Comparison of ENCODE assay signal across 7 cellular contexts in the genomic region with DNA sequence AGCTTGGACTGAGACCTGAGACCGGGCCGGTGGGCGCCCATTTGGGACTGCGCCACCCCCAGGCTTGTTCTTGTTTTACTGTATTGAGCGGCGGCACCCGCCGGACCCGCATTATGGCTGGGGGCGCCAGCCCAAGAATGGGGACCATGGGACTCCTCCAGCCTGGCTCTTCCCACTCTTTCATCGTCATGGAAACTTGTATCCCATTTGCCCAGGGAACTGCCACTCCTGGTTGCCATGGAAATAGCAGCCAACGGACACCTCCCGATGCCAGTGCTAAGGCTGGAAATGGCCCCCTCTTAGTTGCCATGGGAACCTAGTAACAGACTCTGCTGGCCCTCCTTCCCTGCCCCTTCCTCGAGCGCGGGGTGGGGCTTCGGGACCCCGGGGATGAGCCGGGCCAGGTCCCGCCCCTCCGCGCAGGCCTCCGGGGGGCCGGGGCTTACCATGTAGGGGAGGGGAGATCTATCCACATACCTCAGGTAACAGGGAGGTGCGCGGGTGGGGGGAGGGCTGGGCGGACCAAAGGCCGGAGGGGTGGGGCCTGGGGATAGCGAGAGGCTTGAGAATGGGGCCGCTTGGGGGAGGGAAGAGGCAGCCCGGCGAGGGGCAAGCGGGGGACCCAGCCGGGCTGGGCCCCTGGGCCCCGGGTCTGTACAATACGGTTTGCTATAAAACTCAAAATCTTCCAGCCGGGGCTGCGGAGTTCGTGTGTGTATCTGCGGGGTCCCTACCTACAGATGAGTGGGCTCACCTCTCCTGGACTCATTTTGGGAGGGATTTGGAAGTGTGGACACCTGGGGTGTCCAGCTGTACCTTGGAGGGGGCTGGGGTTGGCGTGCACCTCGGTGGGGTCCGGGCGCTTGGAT. TPM values are rescaled to one million over a fixed set of nuclear protein-coding genes. Genes with fewer than 3 reads are reported as not detected.
DNase-seq lines count a peak whose midpoint lies in the region; ATAC-seq and TF ChIP-seq lines count a peak whose summit lies in the region.

No MANE protein-coding gene starts in this region.

- intact Hi-C loops in psoas muscle (cut with DNase I), result no loop called here

- H3K27me3 ChIP-seq in psoas muscle (ENCODE audit: insufficient read depth in 3 of 3, low read length in 2 of 3), result no peaks in the 10 kb centered on the region

- TF ChIP-seq CTCF in psoas muscle (IDR thresholded peaks at IDR 0.05), result no peak

- WGBS in psoas muscle, 3 donors, result 12 to 13% (median 12%) methylated on average over 41 to 44 of the region's 44 CpGs

- peaks cover 14% of the 10 kb centered on the region for H3K4me1 ChIP-seq in psoas muscle

- DNase-seq in EH (ENCODE audit: low read depth), result peak; percentile 98
- peak; percentile 96 for DNase-seq in HCEC 1CT
- peak; percentile 20 for DNase-seq in NCI-H748 treated with DMSO at 0.1 percent for 48 hours (lab: John Stamatoyannopoulos, UW)
- peak; percentile 93 for DNase-seq in brain pericyte (ENCODE audit: low read depth, low spot score)
- peak; percentile 99 for DNase-seq in iPS DF 19.7 (ENCODE audit: low read depth, low spot score)
- peak; percentile 84 to 88 for DNase-seq in psoas muscle

- peak overlapping the region; percentile 91 for H3K27ac ChIP-seq in psoas muscle

- peaks cover 0 to 14% of the 10 kb centered on the region in 2 donors for H3K36me3 ChIP-seq in psoas muscle (ENCODE audit: insufficient read depth in 1 of 2, low read depth in 1 of 2)

- ATAC-seq in psoas muscle (peak; percentile 25 to 69 (median 42)), HG02884 (IDR thresholded peaks at IDR 0.05; ENCODE audit: unreplicated experiment) (no peak)

- peak overlapping the region; percentile 99 for H3K4me3 ChIP-seq in psoas muscle

- H3K9me3 ChIP-seq in psoas muscle, result no peaks in the 10 kb centered on the region

RNA-seq across cellular contexts. Expression of gene ORAI3, which starts 0.5 kb away (rescaled TPM):
- 1 to 10 TPM; 3.6 to 5.8 (median 5.5) TPM for total RNA-seq in psoas muscle
- polyA plus RNA-seq in psoas muscle, result 1 to 10 TPM; 3.5 to 6.0 (median 4.0) TPM

RNA-seq across cellular contexts. Expression of gene SETD1A, which starts 9.2 kb away (rescaled TPM):
- total RNA-seq in psoas muscle, result 10 to 100 TPM; 13.3 to 19.0 (median 16.2) TPM
- 10 to 100 TPM in 1 of 3 donors, 1 to 10 TPM in 2; 7.9 to 15.9 (median 9.4) TPM for polyA plus RNA-seq in psoas muscle

RNA-seq across cellular contexts. Expression of gene FBXL19, which starts 24.9 kb away (rescaled TPM):
- total RNA-seq in psoas muscle, result 1 to 10 TPM; 3.4 to 4.2 (median 4.1) TPM
- polyA plus RNA-seq in psoas muscle, result 1 to 10 TPM; 2.8 to 5.4 (median 2.8) TPM

RNA-seq across cellular contexts. Expression of gene HSD3B7, which starts 36.7 kb away (rescaled TPM):
- 10 to 100 TPM in 1 of 4 donors, 1 to 10 TPM in 3; 3.2 to 12.8 (median 5.4) TPM for total RNA-seq in psoas muscle
- polyA plus RNA-seq in psoas muscle, result 1 to 10 TPM; 3.5 to 4.9 (median 4.1) TPM

RNA-seq across cellular contexts. Expression of gene CTF1, which starts 51.9 kb away (rescaled TPM):
- 10 to 100 TPM in 1 of 4 donors, 1 to 10 TPM in 3; 8.5 to 16.6 (median 9.4) TPM for total RNA-seq in psoas muscle
- polyA plus RNA-seq in psoas muscle, result 1 to 10 TPM; 4.9 to 5.5 (median 5.2) TPM

Comparison
In these comparisons a context has a peak if more than half of its experiments do, and no peak if none do; other contexts are left out.
1. DNase-seq: peak in every context shown above with its lines; median percentile 99 in iPS DF 19.7; 98 in EH; 96 in HCEC 1CT; 93 in brain pericyte; 86 in psoas muscle; 20 in NCI-H748 treated with DMSO at 0.1 percent for 48 hours.